2 cellular contexts compared by ENCODE assay signal in genomic region chr13:35694031-35694430, GRCh38.
TF ChIP-seq lines count a peak whose summit lies in the region.

No MANE protein-coding gene starts in this region.

TF ChIP-seq in IMR-90, 13 proteins besides CTCF, POLR2A, EP300 and RAD21:
- TF ChIP-seq RFX5 (IDR thresholded peaks at IDR 0.05; ENCODE audit: low read depth, low read length) (no peak), ELK1 (IDR thresholded peaks at IDR 0.05; ENCODE audit: borderline replicate concordance, low read depth, low read length) (no peak), MAFK (IDR thresholded peaks at IDR 0.05; ENCODE audit: low read depth, low read length) (no peak), CEBPB (IDR thresholded peaks at IDR 0.05; ENCODE audit: low read depth, low read length) (no peak), BHLHE40 (IDR thresholded peaks at IDR 0.05; ENCODE audit: low read depth, low read length) (no peak), SMC3 (IDR thresholded peaks at IDR 0.05; ENCODE audit: low read depth, low read length) (no peak)

TF ChIP-seq in HepG2, 621 proteins besides CTCF, POLR2A, EP300 and RAD21:
- TF ChIP-seq CHCHD3 (CRISPR knock-in tag; IDR thresholded peaks at IDR 0.05) = no peak
- no peak for TF ChIP-seq PCBP1 (IDR thresholded peaks at IDR 0.05; ENCODE audit: borderline replicate concordance, low read depth, low read length)
- no peak for TF ChIP-seq RBM39 (IDR thresholded peaks at IDR 0.05; ENCODE audit: low read depth, low read length, poor library complexity, severe bottlenecking)
- TF ChIP-seq ZNF468 (CRISPR knock-in tag; IDR thresholded peaks at IDR 0.05) = no peak
- no peak for TF ChIP-seq MXD3 (CRISPR knock-in tag; IDR thresholded peaks at IDR 0.05)
- no peak for TF ChIP-seq ZNF503 (CRISPR knock-in tag; IDR thresholded peaks at IDR 0.05)
- no peak for TF ChIP-seq ZNF205 (CRISPR knock-in tag; IDR thresholded peaks at IDR 0.05)
- TF ChIP-seq DNMT3B (CRISPR knock-in tag; conservative IDR thresholded peaks at IDR 0.05) = no peak
- TF ChIP-seq MLX (CRISPR knock-in tag; IDR thresholded peaks at IDR 0.05) = no peak
- TF ChIP-seq ZNF720 (CRISPR knock-in tag; IDR thresholded peaks at IDR 0.05) = no peak
- no peak for TF ChIP-seq ZNF558 (CRISPR knock-in tag; IDR thresholded peaks at IDR 0.05; ENCODE audit: borderline replicate concordance)
- TF ChIP-seq ZNF790 (CRISPR knock-in tag; IDR thresholded peaks at IDR 0.05; ENCODE audit: borderline replicate concordance) = no peak
- no peak for TF ChIP-seq MIER2 (CRISPR knock-in tag; IDR thresholded peaks at IDR 0.05)
- TF ChIP-seq SPEN (CRISPR knock-in tag; IDR thresholded peaks at IDR 0.05; ENCODE audit: low read depth) = no peak
- no peak for TF ChIP-seq PRPF4 (IDR thresholded peaks at IDR 0.05; ENCODE audit: low read depth, low read length, poor library complexity, severe bottlenecking)
